In the genomic region with DNA sequence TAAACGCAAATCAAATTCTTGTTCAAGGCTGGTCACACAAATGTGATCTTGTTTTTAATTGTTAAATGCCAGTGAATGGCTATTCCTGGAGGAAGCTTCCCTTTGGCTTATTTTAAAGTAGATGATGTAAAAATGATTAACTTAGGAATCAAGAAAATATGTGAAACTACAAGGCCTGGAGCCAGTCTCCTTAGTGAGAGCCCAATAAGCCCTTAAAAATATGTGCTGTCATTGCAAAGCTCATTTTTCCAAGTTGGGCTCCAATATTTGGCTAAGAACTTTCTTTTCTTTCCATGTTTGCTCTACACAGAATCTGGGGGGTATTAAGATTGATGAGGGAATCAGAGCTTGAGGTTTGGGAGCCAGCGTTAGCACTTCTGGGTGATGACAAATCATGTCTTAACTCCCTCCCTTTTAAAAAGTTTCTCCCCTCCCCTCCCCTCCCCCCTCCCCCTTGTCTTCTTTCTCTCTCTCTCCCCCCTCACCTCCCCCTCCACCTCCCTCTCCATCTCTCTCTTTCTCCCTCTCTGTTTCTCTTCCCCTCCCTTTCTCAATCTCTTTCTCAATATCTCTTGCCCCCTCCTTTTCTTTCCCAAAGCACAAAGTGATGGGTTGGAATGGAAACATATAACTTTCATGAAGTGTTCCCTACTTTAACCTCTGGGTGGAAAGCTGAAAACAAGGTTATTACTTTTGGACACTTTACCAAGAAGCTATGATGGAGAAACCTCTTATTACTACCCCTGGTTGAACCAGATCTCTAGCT, we compare ENCODE assay signal across 14 cellular contexts.
"Had no signal": no experiment of that assay in that cellular context is flagged by ENCODE, and none has a peak within 500 bp of the region (broad histone marks: within the 10 kb centered on the region; RNA-seq: fewer than 3 reads in every experiment).

No MANE protein-coding gene starts in this region.

- H3K4me3 ChIP-seq: ascending aorta, left ventricle myocardium inferior, upper lobe of left lung had no signal

- H3K27me3 ChIP-seq: ascending aorta, upper lobe of left lung had no signal

- H3K36me3 ChIP-seq: upper lobe of left lung had no signal

- DNase-seq: activated CD4-positive, alpha-beta T cell treated with anti-CD3 and anti-CD28 coated beads for 1 hour; activated CD4-positive, alpha-beta T cell treated with anti-CD3 and anti-CD28 coated beads, Interleukin-2, amount 50 U/mL, for 4 hours; activated naive CD4-positive, alpha-beta T cell treated with Interleukin-2 at 50 U/mL for 16 hours; activated naive CD8-positive, alpha-beta T cell treated with anti-CD3 and anti-CD28 coated beads, Interleukin-2, amount 50 U/mL, for 24 hours; glutamatergic neuron; hypothalamus; kidney; left ventricle myocardium inferior; nucleus accumbens; right cardiac atrium; T-helper 1 cell; T1000; upper lobe of left lung had no signal
